ENCODE assay signal across 18 cellular contexts in genomic region chr4:25345880-25346279, GRCh38.
"Had no signal": no experiment of that assay in that cellular context is flagged by ENCODE, and none has a peak within 500 bp of the region (broad histone marks: within the 10 kb centered on the region; RNA-seq: fewer than 3 reads in every experiment).

No MANE protein-coding gene starts in this region.

- H3K9me3 Mint-ChIP-seq: activated CD4-positive, alpha-beta T cell treated with anti-CD3 and anti-CD28 coated beads, Interleukin-2, amount 10 ng/mL, durations not matched to agents 7 days and 5 days; activated naive CD4-positive, alpha-beta T cell treated with anti-CD3 and anti-CD28 coated beads, Interleukin-2, amount 10 ng/mL, durations not matched to agents 7 days and 5 days; activated T-helper 1 cell treated with anti-CD3 and anti-CD28 coated beads, Interleukin-12 subunit alpha, Interleukin-12 subunit beta, Interleukin-2, Interleukin-4 antibody, amounts not matched to agents 30 ng/mL and 10 ng/mL and 1 ng/mL, durations not matched to agents 14 hours and 24 hours and 36 hours; naive B cell had no signal

- H3K4me1 Mint-ChIP-seq: activated naive CD4-positive, alpha-beta T cell treated with anti-CD3 and anti-CD28 coated beads, Interleukin-2, amount 10 ng/mL, durations not matched to agents 7 days and 5 days had no signal

- H3K9me3 ChIP-seq: ascending aorta, colonic mucosa, esophagus squamous epithelium, lower lobe of right lung, suprapubic skin, upper lobe of left lung had no signal

- H3K27ac Mint-ChIP-seq: activated CD4-positive, alpha-beta T cell treated with anti-CD3 and anti-CD28 coated beads, Interleukin-2, amount 10 ng/mL, durations not matched to agents 7 days and 5 days; activated naive CD4-positive, alpha-beta T cell treated with anti-CD3 and anti-CD28 coated beads, Interleukin-2, amount 10 ng/mL, durations not matched to agents 7 days and 5 days; activated T-helper 1 cell treated with anti-CD3 and anti-CD28 coated beads, Interleukin-12 subunit alpha, Interleukin-12 subunit beta, Interleukin-2, Interleukin-4 antibody, amounts not matched to agents 30 ng/mL and 10 ng/mL and 1 ng/mL, durations not matched to agents 14 hours and 24 hours and 36 hours had no signal

- H3K4me3 ChIP-seq: ascending aorta, colonic mucosa, esophagus squamous epithelium, lower lobe of right lung, skin epidermis, suprapubic skin, upper lobe of left lung had no signal

- DNase-seq: activated CD4-positive, alpha-beta T cell treated with anti-CD3 and anti-CD28 coated beads, Interleukin-2, amount 10 ng/mL, durations not matched to agents 7 days and 5 days; activated CD8-positive, alpha-beta memory T cell treated with anti-CD3 and anti-CD28 coated beads, Interleukin-2, amount 50 U/mL, for 48 hours; activated naive CD4-positive, alpha-beta T cell treated with anti-CD3 and anti-CD28 coated beads, Interleukin-2, amount 10 ng/mL, durations not matched to agents 7 days and 5 days; colonic mucosa; esophagus squamous epithelium; foreskin keratinocyte; left cardiac atrium; lower lobe of right lung; midbrain; naive B cell; occipital lobe; stimulated activated CD4-positive, alpha-beta T cell treated with anti-CD3 and anti-CD28 coated beads, Interleukin-4, amount 100 ng/mL, for 24 hours; stimulated activated naive CD4-positive, alpha-beta T cell treated with Interleukin-2 at 50 U/mL for 16 hours; upper lobe of left lung had no signal

- H3K27ac ChIP-seq: ascending aorta, colonic mucosa, esophagus squamous epithelium, foreskin keratinocyte, lower lobe of right lung, skin epidermis, suprapubic skin, upper lobe of left lung had no signal

- H3K4me3 Mint-ChIP-seq: activated CD4-positive, alpha-beta T cell treated with anti-CD3 and anti-CD28 coated beads, Interleukin-2, amount 10 ng/mL, durations not matched to agents 7 days and 5 days; activated naive CD4-positive, alpha-beta T cell treated with anti-CD3 and anti-CD28 coated beads, Interleukin-2, amount 10 ng/mL, durations not matched to agents 7 days and 5 days; activated T-helper 1 cell treated with anti-CD3 and anti-CD28 coated beads, Interleukin-12 subunit alpha, Interleukin-12 subunit beta, Interleukin-2, Interleukin-4 antibody, amounts not matched to agents 30 ng/mL and 10 ng/mL and 1 ng/mL, durations not matched to agents 14 hours and 24 hours and 36 hours; naive B cell had no signal

- H3K4me1 ChIP-seq: ascending aorta, colonic mucosa, esophagus squamous epithelium, foreskin keratinocyte, lower lobe of right lung, suprapubic skin, upper lobe of left lung had no signal

- ATAC-seq: foreskin keratinocyte, left cardiac atrium, lower lobe of right lung had no signal

- H3K27me3 ChIP-seq: ascending aorta, colonic mucosa, esophagus squamous epithelium, foreskin keratinocyte, suprapubic skin, upper lobe of left lung had no signal

- H3K36me3 ChIP-seq: colonic mucosa had no signal

- H3K27me3 Mint-ChIP-seq: activated CD4-positive, alpha-beta T cell treated with anti-CD3 and anti-CD28 coated beads, Interleukin-2, amount 10 ng/mL, durations not matched to agents 7 days and 5 days; activated naive CD4-positive, alpha-beta T cell treated with anti-CD3 and anti-CD28 coated beads, Interleukin-2, amount 10 ng/mL, durations not matched to agents 7 days and 5 days; naive B cell had no signal
